In genomic region chr9:94281101-94281500, GRCh38 we compare ENCODE assay signal across 11 cellular contexts. TPM values are rescaled to one million over a fixed set of nuclear protein-coding genes. Genes with fewer than 3 reads are reported as not detected.
"Had no signal": no experiment of that assay in that cellular context is flagged by ENCODE, and none has a peak within 500 bp of the region (broad histone marks: within the 10 kb centered on the region; RNA-seq: fewer than 3 reads in every experiment).

No MANE protein-coding gene starts in this region.

- FAIRE-seq: H1 had no signal

- H3K4me3 ChIP-seq: GM23248, GM23338, HAP-1 had no signal

- H2AFZ ChIP-seq: GM23248, GM23338 had no signal

- H3K4me2 ChIP-seq: GM23338 had no signal

- H3K9me3 ChIP-seq: HAP-1 had no signal

- H3K27ac ChIP-seq: GM23248 had no signal

- DNase-seq: GM23248, GOT3, H7, H9, HCEC 1CT, HFFc6 had no signal

- H3K27ac Mint-ChIP-seq: GM23338, H9, HFFc6 had no signal

- H3K4me1 ChIP-seq: HAP-1 had no signal

- H3K4me3 Mint-ChIP-seq: GM23338, H9, HFFc6 had no signal

- H3K9ac ChIP-seq: GM23248 had no signal

- ATAC-seq: GM23338, HCT116 had no signal

RNA-seq across cellular contexts. Expression of gene NUTM2F, which starts 47.3 kb away (rescaled TPM):
- total RNA-seq: GM23248, H4, H9, HFFc6 had no signal
- polyA plus RNA-seq: GM23248 had no signal
